36 cellular contexts compared by ENCODE assay signal in the genomic region with DNA sequence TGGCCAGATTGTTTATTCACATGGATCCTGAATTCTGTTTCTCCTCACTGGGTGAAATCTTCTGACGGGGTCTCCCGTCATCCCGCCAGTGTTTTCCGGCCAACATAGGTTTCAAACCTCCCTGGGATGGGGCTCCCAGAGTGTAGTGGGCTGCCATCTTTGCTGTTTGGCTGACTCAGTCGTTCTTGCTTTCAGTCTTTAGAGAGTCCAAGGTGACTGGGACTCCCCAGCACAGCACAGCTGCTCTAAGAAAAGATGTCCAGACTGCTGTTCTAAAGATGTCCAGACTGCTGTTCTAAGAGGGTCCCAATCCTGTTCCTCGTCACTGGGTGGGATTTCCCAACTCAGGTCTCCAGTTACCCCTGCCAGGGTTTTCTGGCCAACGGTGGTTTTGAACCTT.
"Had no signal": no experiment of that assay in that cellular context is flagged by ENCODE, and none has a peak within 500 bp of the region (broad histone marks: within the 10 kb centered on the region; RNA-seq: fewer than 3 reads in every experiment).

No MANE protein-coding gene starts in this region.

- H3K4me3 ChIP-seq: adrenal gland, ascending aorta, body of pancreas, breast epithelium, cardiac muscle cell had no signal

- H3K27ac ChIP-seq: adrenal gland, ascending aorta, body of pancreas, brain microvascular endothelial cell, breast epithelium, cardiac muscle cell had no signal

- H3K27me3 ChIP-seq: adrenal gland, ascending aorta, body of pancreas, brain microvascular endothelial cell, breast epithelium, cardiac muscle cell had no signal

- H3K27ac Mint-ChIP-seq: activated naive CD4-positive, alpha-beta T cell treated with anti-CD3 and anti-CD28 coated beads for 36 hours; activated naive CD4-positive, alpha-beta T cell treated with anti-CD3 and anti-CD28 coated beads, Interleukin-2, amount 10 ng/mL, durations not matched to agents 7 days and 5 days; activated naive CD4-positive, alpha-beta T cell treated with anti-CD3 and anti-CD28 coated beads, Interleukin-2, amount 50 U/mL, for 24 hours; activated naive CD4-positive, alpha-beta T cell treated with anti-CD3 and anti-CD28 coated beads, Interleukin-2, amount 50 U/mL, for 72 hours; activated naive CD8-positive, alpha-beta T cell; activated naive CD8-positive, alpha-beta T cell treated with anti-CD3 and anti-CD28 coated beads for 36 hours; activated naive CD8-positive, alpha-beta T cell treated with anti-CD3 and anti-CD28 coated beads, Interleukin-2, amount 10 ng/mL, durations not matched to agents 7 days and 5 days; activated naive CD8-positive, alpha-beta T cell treated with anti-CD3 and anti-CD28 coated beads, Interleukin-2, amount 50 U/mL, for 24 hours; activated T-cell treated with anti-CD3 and anti-CD28 coated beads, Interleukin-2, amount 50 U/mL, for 72 hours; activated T-helper 1 cell treated with anti-CD3 and anti-CD28 coated beads, Interleukin-12 subunit alpha, Interleukin-12 subunit beta, Interleukin-2, Interleukin-4 antibody, amounts not matched to agents 30 ng/mL and 10 ng/mL and 1 ng/mL, durations not matched to agents 14 hours and 24 hours and 36 hours; activated T-helper 17 cell treated with anti-CD3 and anti-CD28 coated beads, Interleukin-2, amount 50 U/mL, for 72 hours; activated T-helper 2 cell treated with anti-CD3 and anti-CD28 coated beads, Interferon-gamma antibody, Interleukin-2, Interleukin-4, amounts not matched to agents 10 μg/mL and 5 μg/mL and 100 μg/mL, durations not matched to agents 14 hours and 24 hours and 36 hours; brain had no signal

- H3K9me3 ChIP-seq: adrenal gland, body of pancreas, breast epithelium had no signal

- ATAC-seq: activated naive CD4-positive, alpha-beta T cell treated with anti-CD3 and anti-CD28 coated beads, Interleukin-2, amount 50 U/mL, for 72 hours; activated naive CD8-positive, alpha-beta T cell treated with anti-CD3 and anti-CD28 coated beads, Interleukin-2, amount 50 U/mL, for 24 hours; activated T-cell treated with anti-CD3 and anti-CD28 coated beads, Interleukin-2, amount 50 U/mL, for 4 hours; activated T-cell treated with anti-CD3 and anti-CD28 coated beads, Interleukin-2, amount 50 U/mL, for 72 hours; activated T-helper 17 cell treated with anti-CD3 and anti-CD28 coated beads, Interleukin-2, amount 50 U/mL, for 72 hours; body of pancreas had no signal

- DNase-seq: activated effector memory CD4-positive, alpha-beta T cell treated with anti-CD3 and anti-CD28 coated beads, Interleukin-2, amount 50 U/mL, for 16 hours; activated effector memory CD4-positive, alpha-beta T cell treated with Interleukin-2 at 50 U/mL for 16 hours; activated gamma-delta T cell; activated gamma-delta T cell treated with Interleukin-2 at 50 U/mL for 16 hours; activated naive CD4-positive, alpha-beta T cell; activated naive CD4-positive, alpha-beta T cell treated with anti-CD3 and anti-CD28 coated beads for 36 hours; activated naive CD4-positive, alpha-beta T cell treated with anti-CD3 and anti-CD28 coated beads, Interleukin-2, amount 10 ng/mL, durations not matched to agents 7 days and 5 days; activated naive CD4-positive, alpha-beta T cell treated with anti-CD3 and anti-CD28 coated beads, Interleukin-2, amount 50 U/mL, for 16 hours; activated naive CD4-positive, alpha-beta T cell treated with Interleukin-2 at 50 U/mL for 16 hours; activated naive CD8-positive, alpha-beta T cell treated with anti-CD3 and anti-CD28 coated beads for 36 hours; activated naive CD8-positive, alpha-beta T cell treated with anti-CD3 and anti-CD28 coated beads, Interleukin-2, amount 10 ng/mL, durations not matched to agents 7 days and 5 days; activated naive CD8-positive, alpha-beta T cell treated with anti-CD3 and anti-CD28 coated beads, Interleukin-2, amount 50 U/mL, for 24 hours; activated T-cell treated with anti-CD3 and anti-CD28 coated beads, Interleukin-2, amount 50 U/mL, for 4 hours; activated T-cell treated with anti-CD3 and anti-CD28 coated beads, Interleukin-2, amount 50 U/mL, for 48 hours; activated T-cell treated with anti-CD3 and anti-CD28 coated beads, Interleukin-2, amount 50 U/mL, for 72 hours; adrenal gland; amniotic stem cell; amygdala; anterior cingulate cortex; aorta; body of pancreas; brain microvascular endothelial cell; caudate nucleus; central memory CD4-positive, alpha-beta T cell; cerebellar nuclear complex had no signal

- H3K36me3 ChIP-seq: adrenal gland, ascending aorta, brain microvascular endothelial cell, breast epithelium, cardiac muscle cell had no signal

- H3K27me3 Mint-ChIP-seq: activated naive CD4-positive, alpha-beta T cell treated with anti-CD3 and anti-CD28 coated beads, Interleukin-2, amount 10 ng/mL, durations not matched to agents 7 days and 5 days; activated naive CD4-positive, alpha-beta T cell treated with anti-CD3 and anti-CD28 coated beads, Interleukin-2, amount 50 U/mL, for 24 hours; activated naive CD8-positive, alpha-beta T cell; activated naive CD8-positive, alpha-beta T cell treated with anti-CD3 and anti-CD28 coated beads, Interleukin-2, amount 10 ng/mL, durations not matched to agents 7 days and 5 days; activated naive CD8-positive, alpha-beta T cell treated with anti-CD3 and anti-CD28 coated beads, Interleukin-2, amount 50 U/mL, for 24 hours; activated T-helper 17 cell treated with anti-CD3 and anti-CD28 coated beads, Interleukin-2, amount 50 U/mL, for 72 hours; brain; central memory CD8-positive, alpha-beta T cell had no signal

- H3K4me1 ChIP-seq: adrenal gland, ascending aorta, body of pancreas, breast epithelium had no signal

- H3K36me3 Mint-ChIP-seq: activated naive CD4-positive, alpha-beta T cell treated with anti-CD3 and anti-CD28 coated beads, Interleukin-2, amount 10 ng/mL, durations not matched to agents 7 days and 5 days; activated naive CD4-positive, alpha-beta T cell treated with anti-CD3 and anti-CD28 coated beads, Interleukin-2, amount 50 U/mL, for 24 hours; activated naive CD8-positive, alpha-beta T cell; activated naive CD8-positive, alpha-beta T cell treated with anti-CD3 and anti-CD28 coated beads for 36 hours; activated naive CD8-positive, alpha-beta T cell treated with anti-CD3 and anti-CD28 coated beads, Interleukin-2, amount 10 ng/mL, durations not matched to agents 7 days and 5 days; brain had no signal

- H3K4me3 Mint-ChIP-seq: activated naive CD4-positive, alpha-beta T cell treated with anti-CD3 and anti-CD28 coated beads for 36 hours; activated naive CD4-positive, alpha-beta T cell treated with anti-CD3 and anti-CD28 coated beads, Interleukin-2, amount 10 ng/mL, durations not matched to agents 7 days and 5 days; activated naive CD4-positive, alpha-beta T cell treated with anti-CD3 and anti-CD28 coated beads, Interleukin-2, amount 50 U/mL, for 24 hours; activated naive CD8-positive, alpha-beta T cell; activated naive CD8-positive, alpha-beta T cell treated with anti-CD3 and anti-CD28 coated beads for 36 hours; activated naive CD8-positive, alpha-beta T cell treated with anti-CD3 and anti-CD28 coated beads, Interleukin-2, amount 10 ng/mL, durations not matched to agents 7 days and 5 days; activated naive CD8-positive, alpha-beta T cell treated with anti-CD3 and anti-CD28 coated beads, Interleukin-2, amount 50 U/mL, for 24 hours; activated T-cell treated with anti-CD3 and anti-CD28 coated beads, Interleukin-2, amount 50 U/mL, for 4 hours; activated T-cell treated with anti-CD3 and anti-CD28 coated beads, Interleukin-2, amount 50 U/mL, for 72 hours; activated T-helper 1 cell treated with anti-CD3 and anti-CD28 coated beads, Interleukin-12 subunit alpha, Interleukin-12 subunit beta, Interleukin-2, Interleukin-4 antibody, amounts not matched to agents 30 ng/mL and 10 ng/mL and 1 ng/mL, durations not matched to agents 14 hours and 24 hours and 36 hours; activated T-helper 17 cell treated with anti-CD3 and anti-CD28 coated beads, Interleukin-2, amount 50 U/mL, for 72 hours; brain; central memory CD8-positive, alpha-beta T cell had no signal

- H3K4me1 Mint-ChIP-seq: activated naive CD4-positive, alpha-beta T cell treated with anti-CD3 and anti-CD28 coated beads, Interleukin-2, amount 10 ng/mL, durations not matched to agents 7 days and 5 days; activated naive CD4-positive, alpha-beta T cell treated with anti-CD3 and anti-CD28 coated beads, Interleukin-2, amount 50 U/mL, for 24 hours; activated naive CD8-positive, alpha-beta T cell treated with anti-CD3 and anti-CD28 coated beads for 36 hours; activated naive CD8-positive, alpha-beta T cell treated with anti-CD3 and anti-CD28 coated beads, Interleukin-2, amount 10 ng/mL, durations not matched to agents 7 days and 5 days; activated naive CD8-positive, alpha-beta T cell treated with anti-CD3 and anti-CD28 coated beads, Interleukin-2, amount 50 U/mL, for 24 hours; activated T-helper 17 cell treated with anti-CD3 and anti-CD28 coated beads, Interleukin-2, amount 50 U/mL, for 72 hours; brain; central memory CD8-positive, alpha-beta T cell had no signal
